Comparison of ENCODE assay signal across 25 cellular contexts in genomic region chr18:61639886-61640285, GRCh38.
"Had no signal": no experiment of that assay in that cellular context is flagged by ENCODE, and none has a peak within 500 bp of the region (broad histone marks: within the 10 kb centered on the region; RNA-seq: fewer than 3 reads in every experiment).

No MANE protein-coding gene starts in this region.

- H3K4me2 ChIP-seq: smooth muscle cell had no signal

- H3K9me3 ChIP-seq: esophagus muscularis mucosa, prostate gland, right atrium auricular region, suprapubic skin, transverse colon, upper lobe of right lung, uterus had no signal

- H3K27me3 ChIP-seq: esophagus muscularis mucosa, right atrium auricular region, suprapubic skin, transverse colon, upper lobe of right lung, uterus had no signal

- H3K4me3 ChIP-seq: coronary artery, esophagus muscularis mucosa, prostate gland, right atrium auricular region, smooth muscle cell, suprapubic skin, transverse colon, upper lobe of right lung, uterus had no signal

- ATAC-seq: left lobe of liver; naive thymus-derived CD8-positive, alpha-beta T cell; sciatic nerve; stimulated activated naive CD8-positive, alpha-beta T cell treated with anti-CD3 and anti-CD28 coated beads, Interleukin-15, amount 100 ng/mL, for 72 hours; upper lobe of right lung had no signal

- DNase-seq: dermis blood vessel endothelial cell; effector memory CD4-positive, alpha-beta T cell; foreskin melanocyte; hypothalamus; immature natural killer cell; naive thymus-derived CD8-positive, alpha-beta T cell; nephron progenitor cell; nucleus accumbens; stimulated activated CD4-positive, alpha-beta T cell treated with anti-CD3 and anti-CD28 coated beads, Interleukin-12 subunit alpha, Interleukin-12 subunit beta, amount 100 ng/mL, for 4 hours; stimulated activated CD4-positive, alpha-beta T cell treated with anti-CD3 and anti-CD28 coated beads, Interleukin-1b, Interleukin-23, amount 100 ng/mL, for 48 hours; stimulated activated CD4-positive, alpha-beta T cell treated with anti-CD3 and anti-CD28 coated beads, Interleukin-4, amount 100 ng/mL, for 1 hour; stimulated activated CD8-positive, alpha-beta memory T cell treated with anti-CD3 and anti-CD28 coated beads, Interleukin-4, amount 100 ng/mL, for 48 hours; stimulated activated naive CD4-positive, alpha-beta T cell; stimulated activated naive CD8-positive, alpha-beta T cell treated with anti-CD3 and anti-CD28 coated beads, Interleukin-15, amount 100 ng/mL, for 72 hours; transverse colon; upper lobe of right lung; uterus had no signal

- H3K27ac ChIP-seq: coronary artery, esophagus muscularis mucosa, prostate gland, right atrium auricular region, suprapubic skin, transverse colon, upper lobe of right lung, uterus had no signal

- H3K36me3 ChIP-seq: esophagus muscularis mucosa, prostate gland, right atrium auricular region, suprapubic skin, transverse colon, upper lobe of right lung, uterus had no signal

- H3K4me1 ChIP-seq: uterus had no signal
